Comparison of ENCODE assay signal across 8 cellular contexts in genomic region chr17:57422574-57423164, GRCh38.
DNase-seq lines count a peak whose midpoint lies in the region; ATAC-seq and TF ChIP-seq lines count a peak whose summit lies in the region.

No MANE protein-coding gene starts in this region.

- no peak overlapping the region for H3K27ac ChIP-seq in testis

- 85 to 90% methylated on average over 9 of the region's 9 CpGs for WGBS in testis, 2 donors

- H3K27me3 ChIP-seq in testis, result no peaks in the 10 kb centered on the region

- H3K9me3 Mint-ChIP-seq in activated T-cell treated with anti-CD3 and anti-CD28 coated beads, Interleukin-2, amount 50 U/mL, for 24 hours, result no peaks in the 10 kb centered on the region
- H3K9me3 Mint-ChIP-seq in stimulated activated naive B cell treated with anti-CD40 and anti-IgM and Interleukin-4, amounts not matched to agents 10 μg/mL and 1 μg/mL and 100 μg/mL, for 72 hours, result no peaks in the 10 kb centered on the region
- H3K9me3 Mint-ChIP-seq in glutamatergic neuron (ENCODE audit: unreplicated experiment), result peaks cover 2% of the 10 kb centered on the region
- H3K9me3 Mint-ChIP-seq in activated CD8-positive, alpha-beta memory T cell treated with anti-CD3 and anti-CD28 coated beads, Interleukin-2, amount 10 ng/mL, durations not matched to agents 7 days and 5 days (ENCODE audit: low read depth), result no peaks in the 10 kb centered on the region

- no peaks in the 10 kb centered on the region for H3K36me3 ChIP-seq in testis (ENCODE audit: low read depth, missing control alignments)

- DNase-seq in activated T-cell treated with anti-CD3 and anti-CD28 coated beads, Interleukin-2, amount 50 U/mL, for 24 hours, result no peak
- DNase-seq in activated T-cell treated with anti-CD3 and anti-CD28 coated beads, Interleukin-2, amount 50 U/mL, for 1 hour, result no peak
- DNase-seq in T1000 (lab: John Stamatoyannopoulos, UW), result peak; percentile 42
- peak; percentile 79 for DNase-seq in stimulated activated naive B cell treated with anti-CD40 and anti-IgM and Interleukin-4, amounts not matched to agents 10 μg/mL and 1 μg/mL and 100 μg/mL, for 72 hours
- DNase-seq in testis, result no peak
- no peak for DNase-seq in glutamatergic neuron
- DNase-seq in activated CD8-positive, alpha-beta memory T cell treated with anti-CD3 and anti-CD28 coated beads, Interleukin-2, amount 10 ng/mL, durations not matched to agents 7 days and 5 days, result no peak

- CTCF ChIA-PET in activated CD8-positive, alpha-beta memory T cell treated with anti-CD3 and anti-CD28 coated beads, Interleukin-2, amount 10 ng/mL, durations not matched to agents 7 days and 5 days (lab: Charles Lee), result no interaction called here

- no peak for TF ChIP-seq CTCF in testis (IDR thresholded peaks at IDR 0.05)
- TF ChIP-seq CTCF in glutamatergic neuron (IDR thresholded peaks at IDR 0.05; ENCODE audit: partially characterized antibody, unreplicated experiment), result no peak

- H3K4me3 ChIP-seq in testis, result no peak overlapping the region

- no peaks in the 10 kb centered on the region for H3K27me3 Mint-ChIP-seq in activated T-cell treated with anti-CD3 and anti-CD28 coated beads, Interleukin-2, amount 50 U/mL, for 24 hours
- H3K27me3 Mint-ChIP-seq in stimulated activated naive B cell treated with anti-CD40 and anti-IgM and Interleukin-4, amounts not matched to agents 10 μg/mL and 1 μg/mL and 100 μg/mL, for 72 hours, result no peaks in the 10 kb centered on the region
- H3K27me3 Mint-ChIP-seq in glutamatergic neuron (ENCODE audit: unreplicated experiment), result no peaks in the 10 kb centered on the region
- H3K27me3 Mint-ChIP-seq in activated CD8-positive, alpha-beta memory T cell treated with anti-CD3 and anti-CD28 coated beads, Interleukin-2, amount 10 ng/mL, durations not matched to agents 7 days and 5 days, result no peaks in the 10 kb centered on the region

- peaks cover 24% of the 10 kb centered on the region for H3K36me3 Mint-ChIP-seq in activated T-cell treated with anti-CD3 and anti-CD28 coated beads, Interleukin-2, amount 50 U/mL, for 24 hours (ENCODE audit: low read depth)
- peaks cover 27 to 45% of the 10 kb centered on the region in 2 donors for H3K36me3 Mint-ChIP-seq in stimulated activated naive B cell treated with anti-CD40 and anti-IgM and Interleukin-4, amounts not matched to agents 10 μg/mL and 1 μg/mL and 100 μg/mL, for 72 hours
- no peaks in the 10 kb centered on the region for H3K36me3 Mint-ChIP-seq in glutamatergic neuron (ENCODE audit: unreplicated experiment)
- peaks cover 5% of the 10 kb centered on the region for H3K36me3 Mint-ChIP-seq in activated CD8-positive, alpha-beta memory T cell treated with anti-CD3 and anti-CD28 coated beads, Interleukin-2, amount 10 ng/mL, durations not matched to agents 7 days and 5 days

- H3K4me3 Mint-ChIP-seq in activated T-cell treated with anti-CD3 and anti-CD28 coated beads, Interleukin-2, amount 50 U/mL, for 24 hours, result no peak overlapping the region
- H3K4me3 Mint-ChIP-seq in stimulated activated naive B cell treated with anti-CD40 and anti-IgM and Interleukin-4, amounts not matched to agents 10 μg/mL and 1 μg/mL and 100 μg/mL, for 72 hours, result peak overlapping the region in 1 of 2 donors; percentile 11
- H3K4me3 Mint-ChIP-seq in glutamatergic neuron (ENCODE audit: unreplicated experiment), result no peak overlapping the region
- no peak overlapping the region for H3K4me3 Mint-ChIP-seq in activated CD8-positive, alpha-beta memory T cell treated with anti-CD3 and anti-CD28 coated beads, Interleukin-2, amount 10 ng/mL, durations not matched to agents 7 days and 5 days

- no peak for TF ChIP-seq POLR2A in testis (IDR thresholded peaks at IDR 0.05)

- no peaks in the 10 kb centered on the region for H3K4me1 ChIP-seq in testis

- intact Hi-C loops in testis (cut with DNase I; ENCODE audit: low total_unique reads), result no loop called here

- peak; percentile 84 for ATAC-seq in HG03060 (IDR thresholded peaks at IDR 0.05; ENCODE audit: low read depth, unreplicated experiment)
- ATAC-seq in stimulated activated naive B cell treated with anti-CD40 and anti-IgM and Interleukin-4, amounts not matched to agents 10 μg/mL and 1 μg/mL and 100 μg/mL, for 72 hours (replicated peaks), result peak; percentile 99 to 100
- no peak for ATAC-seq in activated CD8-positive, alpha-beta memory T cell treated with anti-CD3 and anti-CD28 coated beads, Interleukin-2, amount 10 ng/mL, durations not matched to agents 7 days and 5 days

- peak overlapping the region; percentile 78 for H3K27ac Mint-ChIP-seq in activated T-cell treated with anti-CD3 and anti-CD28 coated beads, Interleukin-2, amount 50 U/mL, for 24 hours
- peak overlapping the region; percentile 96 for H3K27ac Mint-ChIP-seq in stimulated activated naive B cell treated with anti-CD40 and anti-IgM and Interleukin-4, amounts not matched to agents 10 μg/mL and 1 μg/mL and 100 μg/mL, for 72 hours
- no peak overlapping the region for H3K27ac Mint-ChIP-seq in glutamatergic neuron (ENCODE audit: unreplicated experiment)
- no peak overlapping the region for H3K27ac Mint-ChIP-seq in activated CD8-positive, alpha-beta memory T cell treated with anti-CD3 and anti-CD28 coated beads, Interleukin-2, amount 10 ng/mL, durations not matched to agents 7 days and 5 days

- no peaks in the 10 kb centered on the region for H3K9me3 ChIP-seq in testis

- peaks cover 77% of the 10 kb centered on the region for H3K4me1 Mint-ChIP-seq in activated T-cell treated with anti-CD3 and anti-CD28 coated beads, Interleukin-2, amount 50 U/mL, for 24 hours (ENCODE audit: low read depth)
- peaks cover 49 to 79% of the 10 kb centered on the region in 2 donors for H3K4me1 Mint-ChIP-seq in stimulated activated naive B cell treated with anti-CD40 and anti-IgM and Interleukin-4, amounts not matched to agents 10 μg/mL and 1 μg/mL and 100 μg/mL, for 72 hours
- H3K4me1 Mint-ChIP-seq in glutamatergic neuron (ENCODE audit: low read depth, unreplicated experiment), result peaks cover 25% of the 10 kb centered on the region
- H3K4me1 Mint-ChIP-seq in activated CD8-positive, alpha-beta memory T cell treated with anti-CD3 and anti-CD28 coated beads, Interleukin-2, amount 10 ng/mL, durations not matched to agents 7 days and 5 days, result peaks cover 37% of the 10 kb centered on the region

Comparison
In these comparisons a context has a peak if more than half of its experiments do, and no peak if none do; other contexts are left out.
1. DNase-seq: peak in T1000 (single experiment) and stimulated activated naive B cell treated with anti-CD40 and anti-IgM and Interleukin-4, amounts not matched to agents 10 μg/mL and 1 μg/mL and 100 μg/mL, for 72 hours (single experiment); none in activated T-cell treated with anti-CD3 and anti-CD28 coated beads, Interleukin-2, amount 50 U/mL, for 24 hours (single experiment), activated T-cell treated with anti-CD3 and anti-CD28 coated beads, Interleukin-2, amount 50 U/mL, for 1 hour (single experiment), testis (single experiment), glutamatergic neuron (single experiment) and activated CD8-positive, alpha-beta memory T cell treated with anti-CD3 and anti-CD28 coated beads, Interleukin-2, amount 10 ng/mL, durations not matched to agents 7 days and 5 days (single experiment).
2. H3K27ac Mint-ChIP-seq: peak in activated T-cell treated with anti-CD3 and anti-CD28 coated beads, Interleukin-2, amount 50 U/mL, for 24 hours (single experiment) and stimulated activated naive B cell treated with anti-CD40 and anti-IgM and Interleukin-4, amounts not matched to agents 10 μg/mL and 1 μg/mL and 100 μg/mL, for 72 hours (single experiment); none in glutamatergic neuron (single experiment) and activated CD8-positive, alpha-beta memory T cell treated with anti-CD3 and anti-CD28 coated beads, Interleukin-2, amount 10 ng/mL, durations not matched to agents 7 days and 5 days (single experiment).